22 cellular contexts compared by ENCODE assay signal in the genomic region with DNA sequence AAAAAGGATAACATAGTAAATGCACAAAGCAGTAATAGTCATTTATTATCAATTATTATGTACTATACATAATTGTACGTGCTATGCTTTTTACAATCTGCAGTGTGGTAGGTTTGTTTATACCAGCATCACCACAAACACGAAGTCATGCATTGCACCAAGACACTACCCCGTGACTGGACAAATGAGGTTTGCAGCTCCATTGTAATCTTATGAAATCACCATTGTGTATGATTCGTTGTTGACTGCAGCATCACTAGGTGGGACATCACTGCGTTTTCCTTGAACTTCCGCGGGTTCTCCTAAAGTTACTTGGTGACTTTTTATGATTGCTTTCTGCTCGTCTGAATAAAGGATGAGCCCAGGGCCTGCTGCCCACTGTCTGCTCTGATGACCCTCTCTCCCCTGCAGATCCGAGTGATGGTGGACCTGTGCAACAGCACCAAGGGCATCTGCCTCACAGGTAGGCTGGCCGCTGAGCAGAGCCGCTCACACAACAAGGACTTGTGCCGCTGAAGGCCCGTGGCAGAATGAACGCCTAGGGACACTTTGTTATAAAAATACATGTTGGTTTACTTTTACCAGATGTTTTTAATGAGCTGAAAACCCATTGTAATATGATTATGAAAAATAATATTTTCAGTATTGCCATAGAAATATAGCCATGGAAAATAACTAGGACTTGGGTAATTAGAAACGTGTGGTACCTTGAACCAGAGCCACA. TPM values are rescaled to one million over a fixed set of nuclear protein-coding genes. Genes with fewer than 3 reads are reported as not detected.
DNase-seq lines count a peak whose midpoint lies in the region; ATAC-seq, FAIRE-seq and TF ChIP-seq lines count a peak whose summit lies in the region.
"Had no signal": no experiment of that assay in that cellular context is flagged by ENCODE, and none has a peak within 500 bp of the region (broad histone marks: within the 10 kb centered on the region; RNA-seq: fewer than 3 reads in every experiment).

No MANE protein-coding gene starts in this region.

- no peaks in the 10 kb centered on the region for H3K9me3 ChIP-seq in GM23248 (ENCODE audit: low read depth)
- H3K9me3 ChIP-seq in psoas muscle: no peaks in the 10 kb centered on the region
- H3K9me3 ChIP-seq: Peyer's patch had no signal

- ATAC-seq in psoas muscle (no peak), HG02642 (IDR thresholded peaks at IDR 0.05; ENCODE audit: poor library complexity, unreplicated experiment) (no peak)
- ATAC-seq: effector memory CD8-positive, alpha-beta T cell; WTC11 had no signal

- peak overlapping the region; percentile 59 for H3K4me2 ChIP-seq in GM23248 (ENCODE audit: unreplicated experiment)

- no peaks in the 10 kb centered on the region for H3K36me3 ChIP-seq in GM23248 (ENCODE audit: low read depth)
- H3K36me3 ChIP-seq in psoas muscle (ENCODE audit: insufficient read depth in 1 of 2, low read depth in 1 of 2): no peaks in the 10 kb centered on the region
- H3K36me3 ChIP-seq: Peyer's patch had no signal

- no peaks in the 10 kb centered on the region for H4K20me1 ChIP-seq in GM23248 (ENCODE audit: insufficient read depth)

- peak overlapping the region; percentile 60 for H2AFZ ChIP-seq in GM23248

- in situ Hi-C loops in GM23248 (cut with MboI): loop anchor here (5.0 to 25.0 kb wide), 2 partner anchors 90 to 440 kb away; no protein-coding TSS in a partner anchor

- H3K27me3 ChIP-seq in GM23248 (replicated peaks; ENCODE audit: insufficient read depth): no peaks in the 10 kb centered on the region
- no peaks in the 10 kb centered on the region for H3K27me3 ChIP-seq in psoas muscle (ENCODE audit: insufficient read depth in 3 of 3, low read length in 2 of 3)
- H3K27me3 ChIP-seq: Peyer's patch had no signal

- DNase-seq in GM23248 (peak; percentile 95), astrocyte of the hippocampus (ENCODE audit: low read depth, low spot score) (peak; percentile 50), frontal cortex (ENCODE audit: low spot score in 2 of 2) (no peak), substantia nigra (lab: John Stamatoyannopoulos, UW) (peak in 13 of 49 donors; percentile 9 to 58 (median 24)), psoas muscle (no peak), NCI-H187 (lab: John Stamatoyannopoulos, UW) (no peak), cerebellum (ENCODE audit: low spot score) (no peak)
- DNase-seq: activated effector memory CD4-positive, alpha-beta T cell treated with anti-CD3 and anti-CD28 coated beads, Interleukin-2, amount 50 U/mL, for 16 hours; CD4-positive, alpha-beta memory T cell; DND-41; effector memory CD8-positive, alpha-beta T cell; glutamatergic neuron; Kasumi-1; NCI-H146; NCI-H526 treated with DMSO at 0.1 percent for 48 hours; occipital lobe; Peyer's patch had no signal

- peak; percentile 23 for FAIRE-seq in frontal cortex (lab: Jason Lieb, UNC)
- FAIRE-seq: islet of Langerhans had no signal

- WGBS in GM23248 (ENCODE audit: low coverage in 1 of 2, low lambda C conversion rate in 2 of 2, missing lambda C conversion rate in 2 of 2), 2 experiments: 10 to 17% methylated on average over 15 of the region's 15 CpGs
- WGBS in psoas muscle, 3 donors: 82 to 88% (median 86%) methylated on average over 15 of the region's 15 CpGs

- peak overlapping the region; percentile 63 for H3K9ac ChIP-seq in GM23248

- H3K4me3 ChIP-seq in GM23248 (0 out of 2 replicates have a peak overlapping the region, but pooled peaks have one; percentile 6), psoas muscle (no peak overlapping the region)
- H3K4me3 ChIP-seq: Peyer's patch had no signal

- H3F3A ChIP-seq in GM23248 (ENCODE audit: insufficient read depth): peaks cover 4% of the 10 kb centered on the region

- intact Hi-C loops in psoas muscle (cut with DNase I): no loop called here

- H3K27ac ChIP-seq in GM23248 (peak overlapping the region; percentile 81), substantia nigra (ENCODE audit: low read depth, low read length, poor library complexity, severe bottlenecking) (peak overlapping the region; percentile 86), psoas muscle (no peak overlapping the region)
- H3K27ac ChIP-seq: Peyer's patch had no signal

- H3K79me2 ChIP-seq in GM23248 (ENCODE audit: insufficient read depth): no peaks in the 10 kb centered on the region

- peaks cover 16% of the 10 kb centered on the region for H3K4me1 ChIP-seq in GM23248 (ENCODE audit: insufficient read depth)
- no peaks in the 10 kb centered on the region for H3K4me1 ChIP-seq in psoas muscle

- no peak for TF ChIP-seq CTCF in psoas muscle (IDR thresholded peaks at IDR 0.05)

- H3K9me2 ChIP-seq in GM23248 (ENCODE audit: insufficient read depth): no peaks in the 10 kb centered on the region

RNA-seq across cellular contexts. Expression of gene GLDN, which starts 35.7 kb away (rescaled TPM):
- 0.25 and 2.8 TPM in 2 replicates for total RNA-seq in GM23248 (2014; rRNA removed; shearing (Covaris generic))
- polyA plus RNA-seq in GM23248 (2016; fragmentation: Nextera tagmentation; extraction: Ambion mirVana) (0.27 and 0.29 TPM in 2 replicates), psoas muscle (1 to 10 TPM in 1 of 3 donors, under 1 TPM in 2; 0.27 to 1.3 (median 0.77) TPM)
- total RNA-seq in frontal cortex (2.0 TPM), psoas muscle (1 to 10 TPM in 3 of 4 donors, under 1 TPM in 1; 0.07 to 1.7 (median 1.4) TPM), cerebellum (1.2 TPM)
- total RNA-seq: activated CD8-positive, alpha-beta memory T cell treated with anti-CD3 and anti-CD28 coated beads for 36 hours; CD4-positive, alpha-beta memory T cell had no signal
- polyA plus RNA-seq: CD4-positive, alpha-beta memory T cell had no signal

RNA-seq across cellular contexts. Expression of gene CYP19A1, which starts 38.8 kb away (rescaled TPM):
- total RNA-seq in GM23248 (2014; rRNA removed; shearing (Covaris generic)): 0.51 and 0.76 TPM in 2 replicates
- 0.85 and 1.2 TPM in 2 replicates for polyA plus RNA-seq in GM23248 (2016; fragmentation: Nextera tagmentation; extraction: Ambion mirVana)
- total RNA-seq in frontal cortex: 1.2 TPM
- total RNA-seq in psoas muscle: under 1 TPM; 0.21 to 0.71 (median 0.27) TPM
- 1 to 10 TPM in 1 of 3 donors, under 1 TPM in 2; 0.10 to 4.7 (median 0.21) TPM for polyA plus RNA-seq in psoas muscle
- total RNA-seq in cerebellum: 1.00 TPM
- total RNA-seq: activated CD8-positive, alpha-beta memory T cell treated with anti-CD3 and anti-CD28 coated beads for 36 hours; CD4-positive, alpha-beta memory T cell; mesothelial cell of epicardium; WTC11 had no signal
- polyA plus RNA-seq: CD4-positive, alpha-beta memory T cell had no signal

Comparison
In these comparisons a context has a peak if more than half of its experiments do, and no peak if none do; other contexts are left out.
1. DNase-seq: peak in GM23248 (single experiment) and astrocyte of the hippocampus (single experiment); none in frontal cortex (0 of 2), psoas muscle (0 of 2), NCI-H187 (0 of 2) and cerebellum (single experiment).